Comparison of ENCODE assay signal across 18 cellular contexts in genomic region chr11:24531528-24531927, GRCh38. TPM values are rescaled to one million over a fixed set of nuclear protein-coding genes. Genes with fewer than 3 reads are reported as not detected.
DNase-seq lines count a peak whose midpoint lies in the region; ATAC-seq and TF ChIP-seq lines count a peak whose summit lies in the region.
"Had no signal": no experiment of that assay in that cellular context is flagged by ENCODE, and none has a peak within 500 bp of the region (broad histone marks: within the 10 kb centered on the region; RNA-seq: fewer than 3 reads in every experiment).

No MANE protein-coding gene starts in this region.

- DNase-seq in AG04449 (ENCODE audit: low read depth, low spot score) (peak; percentile 65), GM04503 (ENCODE audit: low read depth) (peak; percentile 4), chondrocyte (ENCODE audit: low spot score) (no peak), fibroblast of the aortic adventitia (ENCODE audit: low read depth) (peak; percentile 7), T-helper 9 cell (no peak), SW480 (ENCODE audit: low spot score) (no peak)
- no peak for DNase-seq in activated CD4-positive, alpha-beta T cell treated with anti-CD3 and anti-CD28 coated beads for 36 hours
- DNase-seq: AML-193; Caco-2; CD8-positive, alpha-beta memory T cell; DND-41; H7 had no signal

- CTCF ChIA-PET in AG04449 (lab: Yijun Ruan, JAX) = no interaction called here
- CTCF ChIA-PET in activated CD4-positive, alpha-beta T cell treated with anti-CD3 and anti-CD28 coated beads for 36 hours (lab: Charles Lee) = no interaction called here

- ATAC-seq in HG02852 (IDR thresholded peaks at IDR 0.05; ENCODE audit: unreplicated experiment) = no peak
- no peak for ATAC-seq in activated CD4-positive, alpha-beta T cell treated with anti-CD3 and anti-CD28 coated beads for 36 hours
- ATAC-seq: GM23338 had no signal

- no peak for TF ChIP-seq CTCF in AG04449 (IDR thresholded peaks at IDR 0.05; ENCODE audit: insufficient read depth, low read length, missing control alignments)
- TF ChIP-seq CTCF in chondrocyte (IDR thresholded peaks at IDR 0.05) = no peak
- no peak for TF ChIP-seq CTCF in fibroblast of the aortic adventitia (IDR thresholded peaks at IDR 0.05; ENCODE audit: insufficient read depth, low read length)

- intact Hi-C loops in activated CD4-positive, alpha-beta T cell treated with anti-CD3 and anti-CD28 coated beads for 36 hours (cut with DNase I, micrococcal nuclease) = no loop called here

- peaks cover 5% of the 10 kb centered on the region for H3K9me3 Mint-ChIP-seq in chondrocyte (ENCODE audit: low read depth)
- peaks cover 4% of the 10 kb centered on the region for H3K9me3 Mint-ChIP-seq in activated CD4-positive, alpha-beta T cell treated with anti-CD3 and anti-CD28 coated beads for 36 hours (ENCODE audit: low read depth)
- H3K9me3 Mint-ChIP-seq: GM23338 had no signal

- H3K4me1 Mint-ChIP-seq in chondrocyte (ENCODE audit: low read depth) = peaks cover 39% of the 10 kb centered on the region
- H3K4me1 Mint-ChIP-seq in activated CD4-positive, alpha-beta T cell treated with anti-CD3 and anti-CD28 coated beads for 36 hours = no peaks in the 10 kb centered on the region
- H3K4me1 Mint-ChIP-seq: CD8-positive, alpha-beta memory T cell; GM23338; IgD-negative memory B cell had no signal

- H3K4me3 ChIP-seq in AG04449 (ENCODE audit: low read depth, low read length) = no peak overlapping the region
- no peak overlapping the region for H3K4me3 ChIP-seq in fibroblast of the aortic adventitia (ENCODE audit: low read depth, low read length)
- H3K4me3 ChIP-seq: BLaER1, GM23338 had no signal

- no peaks in the 10 kb centered on the region for H3K27me3 Mint-ChIP-seq in chondrocyte (ENCODE audit: low read depth)
- H3K27me3 Mint-ChIP-seq in activated CD4-positive, alpha-beta T cell treated with anti-CD3 and anti-CD28 coated beads for 36 hours = no peaks in the 10 kb centered on the region
- H3K27me3 Mint-ChIP-seq: CD8-positive, alpha-beta memory T cell; IgD-negative memory B cell had no signal

- H3K36me3 Mint-ChIP-seq in chondrocyte (ENCODE audit: low read depth) = no peaks in the 10 kb centered on the region
- no peaks in the 10 kb centered on the region for H3K36me3 Mint-ChIP-seq in activated CD4-positive, alpha-beta T cell treated with anti-CD3 and anti-CD28 coated beads for 36 hours (ENCODE audit: low read depth)
- H3K36me3 Mint-ChIP-seq: CD8-positive, alpha-beta memory T cell; IgD-negative memory B cell had no signal

- POLR2A ChIA-PET in AG04449 (lab: Yijun Ruan, JAX) = no interaction called here
- POLR2A ChIA-PET in activated CD4-positive, alpha-beta T cell treated with anti-CD3 and anti-CD28 coated beads for 36 hours (lab: Charles Lee) = no interaction called here

- H3K4me3 Mint-ChIP-seq in chondrocyte (ENCODE audit: unreplicated experiment) = no peak overlapping the region
- no peak overlapping the region for H3K4me3 Mint-ChIP-seq in activated CD4-positive, alpha-beta T cell treated with anti-CD3 and anti-CD28 coated beads for 36 hours
- H3K4me3 Mint-ChIP-seq: CD8-positive, alpha-beta memory T cell; GM23338; IgD-negative memory B cell had no signal

- H3K27ac Mint-ChIP-seq in chondrocyte (ENCODE audit: unreplicated experiment) = peak overlapping the region; percentile 68
- H3K27ac Mint-ChIP-seq in activated CD4-positive, alpha-beta T cell treated with anti-CD3 and anti-CD28 coated beads for 36 hours = no peak overlapping the region
- H3K27ac Mint-ChIP-seq: CD8-positive, alpha-beta memory T cell; GM23338; IgD-negative memory B cell had no signal

RNA-seq across cellular contexts. Expression of gene LUZP2, which starts 34.7 kb away (rescaled TPM):
- 12.3 to 34.3 TPM (median 13.9 TPM) in 3 replicates for total RNA-seq in chondrocyte
- total RNA-seq in fibroblast of the aortic adventitia (ENCODE audit: low replicate concordance) = 0.74 and 20.6 TPM in 2 replicates
- total RNA-seq in activated CD4-positive, alpha-beta T cell treated with anti-CD3 and anti-CD28 coated beads for 36 hours = not detected
- total RNA-seq: A172; Caco-2; CD8-positive, alpha-beta memory T cell; HT-29 had no signal

Comparison
In these comparisons a context has a peak if more than half of its experiments do, and no peak if none do; other contexts are left out.
1. DNase-seq: peak in AG04449 (single experiment), GM04503 (single experiment) and fibroblast of the aortic adventitia (single experiment); none in chondrocyte (single experiment), T-helper 9 cell (single experiment), SW480 (single experiment) and activated CD4-positive, alpha-beta T cell treated with anti-CD3 and anti-CD28 coated beads for 36 hours (single experiment).